13 cellular contexts compared by ENCODE assay signal in genomic region chr11:29166306-29166705, GRCh38.
DNase-seq lines count a peak whose midpoint lies in the region; ATAC-seq lines count a peak whose summit lies in the region.
"Had no signal": no experiment of that assay in that cellular context is flagged by ENCODE, and none has a peak within 500 bp of the region (broad histone marks: within the 10 kb centered on the region; RNA-seq: fewer than 3 reads in every experiment).

No MANE protein-coding gene starts in this region.

- peak; percentile 56 for DNase-seq in NCI-H748 (lab: John Stamatoyannopoulos, UW; ENCODE audit: unreplicated experiment)
- no peak for DNase-seq in NCI-H748 treated with DMSO at 0.1 percent for 48 hours (lab: John Stamatoyannopoulos, UW)
- DNase-seq in NCI-H524 (lab: John Stamatoyannopoulos, UW): peak; percentile 83 to 97
- peak; percentile 41 for DNase-seq in myocyte (ENCODE audit: low read depth)
- DNase-seq in epidermal melanocyte (ENCODE audit: insufficient read length, low spot score): no peak
- DNase-seq in GOT3 (lab: John Stamatoyannopoulos, UW): no peak
- DNase-seq: Calu3; CD8-positive, alpha-beta T cell; H7; HFFc6 had no signal

- ATAC-seq in GM21515 (IDR thresholded peaks at IDR 0.05; ENCODE audit: unreplicated experiment): no peak
- ATAC-seq: CD8-positive, alpha-beta T cell; GM23338; HCT116 had no signal

Comparison
In these comparisons a context has a peak if more than half of its experiments do, and no peak if none do; other contexts are left out.
1. DNase-seq: peak in NCI-H748 (single experiment), NCI-H524 (2 of 2) and myocyte (single experiment); none in NCI-H748 treated with DMSO at 0.1 percent for 48 hours (single experiment), epidermal melanocyte (single experiment) and GOT3 (single experiment).